Comparison of ENCODE assay signal across 8 cellular contexts in the genomic region with DNA sequence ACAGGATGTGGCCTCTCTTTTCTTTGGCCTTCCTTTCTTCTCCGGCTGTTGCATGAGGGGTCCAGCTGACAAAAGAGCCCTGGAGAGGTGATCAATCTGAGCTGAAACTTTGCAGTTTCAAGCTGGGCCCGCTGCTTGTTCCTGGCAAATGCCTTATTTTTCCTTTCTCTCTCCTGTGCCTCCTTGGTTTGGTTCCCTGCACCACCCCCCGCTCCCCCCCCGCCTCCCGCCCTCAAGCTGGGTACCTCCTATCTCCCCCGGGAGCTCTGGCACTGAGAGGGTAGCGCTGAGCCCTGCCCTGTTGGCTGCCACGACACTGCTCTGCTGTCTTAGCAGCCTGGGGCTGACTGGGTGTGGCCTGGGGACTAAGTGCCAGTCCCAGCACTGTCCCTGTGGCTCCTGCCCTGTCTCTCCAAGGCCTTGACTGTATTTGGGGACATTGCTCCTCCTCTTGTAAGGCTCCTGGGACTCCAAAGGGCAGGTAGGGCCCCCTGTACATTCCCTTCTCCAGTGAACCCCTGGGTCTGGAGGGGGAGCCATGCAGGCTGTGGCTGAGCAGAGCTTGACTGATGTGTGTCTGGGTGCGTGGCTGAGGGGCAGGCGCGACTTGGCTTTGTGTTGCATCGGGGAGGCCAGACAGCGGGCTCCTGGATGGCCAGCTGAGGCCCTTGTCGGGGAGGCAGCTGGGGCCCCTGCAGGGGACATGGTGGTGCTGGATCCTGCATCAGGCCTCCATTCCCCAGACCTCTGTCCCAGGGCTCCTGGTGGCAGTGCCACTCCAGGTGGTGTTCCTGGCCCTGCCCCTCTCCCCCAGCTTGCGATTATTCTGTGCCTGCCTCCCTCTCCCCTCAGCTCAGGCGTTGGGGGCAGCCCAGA. TPM values are rescaled to one million over a fixed set of nuclear protein-coding genes. Genes with fewer than 3 reads are reported as not detected.
A peak's percentile ranks its signal among the peaks of the same experiment; 100 is the strongest.
DNase-seq lines count a peak whose midpoint lies in the region; ATAC-seq and TF ChIP-seq lines count a peak whose summit lies in the region.

No MANE protein-coding gene starts in this region.

- peak overlapping the region; percentile 55 for H3K27ac ChIP-seq in CD4-positive, alpha-beta memory T cell (ENCODE audit: low read depth, low read length)
- H3K27ac ChIP-seq in prostate gland = peak overlapping the region; percentile 73 to 77

- H3K27me3 ChIP-seq in CD4-positive, alpha-beta memory T cell (ENCODE audit: insufficient read depth, low read length) = no peaks in the 10 kb centered on the region
- no peaks in the 10 kb centered on the region for H3K27me3 ChIP-seq in prostate gland (replicated peaks; ENCODE audit: insufficient read depth)

- peaks cover 0 to 20% of the 10 kb centered on the region in 2 donors for H3K36me3 Mint-ChIP-seq in CD4-positive, alpha-beta memory T cell
- peaks cover 11% of the 10 kb centered on the region for H3K36me3 Mint-ChIP-seq in activated CD4-positive, alpha-beta memory T cell treated with anti-CD3 and anti-CD28 coated beads, Interleukin-2, amount 10 ng/mL, durations not matched to agents 7 days and 5 days (ENCODE audit: low read depth)
- no peaks in the 10 kb centered on the region for H3K36me3 Mint-ChIP-seq in glutamatergic neuron (ENCODE audit: unreplicated experiment)

- DNase-seq in CD4-positive, alpha-beta memory T cell = no peak
- peak; percentile 44 for DNase-seq in HuH-7 (ENCODE audit: low spot score)
- peak; percentile 28 for DNase-seq in activated CD4-positive, alpha-beta memory T cell treated with anti-CD3 and anti-CD28 coated beads, Interleukin-2, amount 10 ng/mL, durations not matched to agents 7 days and 5 days
- DNase-seq in glutamatergic neuron = peak; percentile 46
- peak; percentile 30 for DNase-seq in prostate gland (ENCODE audit: low spot score)
- DNase-seq in stimulated activated CD4-positive, alpha-beta T cell treated with anti-CD3 and anti-CD28 coated beads, Interleukin-1b, Interleukin-23, amount 100 ng/mL, for 48 hours = no peak
- no peak for DNase-seq in posterior vena cava (ENCODE audit: low spot score)

- H3K4me1 ChIP-seq in CD4-positive, alpha-beta memory T cell (ENCODE audit: insufficient read depth, low read length) = peaks cover 9% of the 10 kb centered on the region
- H3K4me1 ChIP-seq in prostate gland (replicated peaks) = peaks cover 3% of the 10 kb centered on the region

- H3K9me3 Mint-ChIP-seq in CD4-positive, alpha-beta memory T cell = peaks cover 0 to 7% (median 0%) of the 10 kb centered on the region in 8 donors
- no peaks in the 10 kb centered on the region for H3K9me3 Mint-ChIP-seq in activated CD4-positive, alpha-beta memory T cell treated with anti-CD3 and anti-CD28 coated beads, Interleukin-2, amount 10 ng/mL, durations not matched to agents 7 days and 5 days
- peaks cover 7% of the 10 kb centered on the region for H3K9me3 Mint-ChIP-seq in glutamatergic neuron (ENCODE audit: unreplicated experiment)

- POLR2A ChIA-PET in CD4-positive, alpha-beta memory T cell (lab: Charles Lee; ENCODE audit: partially characterized antibody) = interaction anchor here (0.7 to 4.5 kb wide), 15 partner anchors 9 to 532 kb away, joined by 3 to 42 read pairs (median 11); partner anchors contain the start of genes ATP6AP1, FAM3A, FAM50A and LAGE3
- POLR2A ChIA-PET in activated CD4-positive, alpha-beta memory T cell treated with anti-CD3 and anti-CD28 coated beads, Interleukin-2, amount 10 ng/mL, durations not matched to agents 7 days and 5 days (lab: Charles Lee) = interaction anchor here (0.9 to 2.6 kb wide), 10 partner anchors 16 to 85 kb away, joined by 3 to 14 read pairs (median 4); partner anchors contain the start of genes FAM50A, FLNA, RPL10 and SLC10A3

- 10% methylated on average over 10 of the region's 16 CpGs for WGBS in prostate gland

- H3K4me1 Mint-ChIP-seq in CD4-positive, alpha-beta memory T cell = peaks cover 4 to 19% (median 6%) of the 10 kb centered on the region in 4 donors
- peaks cover 13% of the 10 kb centered on the region for H3K4me1 Mint-ChIP-seq in activated CD4-positive, alpha-beta memory T cell treated with anti-CD3 and anti-CD28 coated beads, Interleukin-2, amount 10 ng/mL, durations not matched to agents 7 days and 5 days
- peaks cover 4% of the 10 kb centered on the region for H3K4me1 Mint-ChIP-seq in glutamatergic neuron (ENCODE audit: low read depth, unreplicated experiment)

- H3K9me3 ChIP-seq in CD4-positive, alpha-beta memory T cell (ENCODE audit: control insufficient read depth in 1 of 2, low read length in 2 of 2) = no peaks in the 10 kb centered on the region
- H3K9me3 ChIP-seq in prostate gland = no peaks in the 10 kb centered on the region

- H3K4me3 ChIP-seq in CD4-positive, alpha-beta memory T cell (ENCODE audit: low read length in 2 of 2) = peak overlapping the region; percentile 17 to 55
- peak overlapping the region; percentile 52 to 53 for H3K4me3 ChIP-seq in prostate gland

- H3K36me3 ChIP-seq in CD4-positive, alpha-beta memory T cell (ENCODE audit: insufficient read depth, low read length) = peaks cover 3% of the 10 kb centered on the region
- no peaks in the 10 kb centered on the region for H3K36me3 ChIP-seq in prostate gland

- peak overlapping the region in 6 of 7 donors; percentile 52 to 85 (median 78) for H3K27ac Mint-ChIP-seq in CD4-positive, alpha-beta memory T cell
- peak overlapping the region; percentile 63 for H3K27ac Mint-ChIP-seq in activated CD4-positive, alpha-beta memory T cell treated with anti-CD3 and anti-CD28 coated beads, Interleukin-2, amount 10 ng/mL, durations not matched to agents 7 days and 5 days
- peak overlapping the region; percentile 87 for H3K27ac Mint-ChIP-seq in glutamatergic neuron (ENCODE audit: unreplicated experiment)

- intact Hi-C loops in CD4-positive, alpha-beta memory T cell (cut with micrococcal nuclease) = loop anchor here (5.0 kb wide), 1 partner anchor 58 kb away; the partner anchor contains the start of gene FAM3A
- intact Hi-C loops in prostate gland (cut with DNase I) = no loop called here
- intact Hi-C loops in posterior vena cava (cut with DNase I) = loop anchor here in 1 of 2 donors (10.0 kb wide), 1 partner anchor 1574 kb away; no protein-coding TSS in a partner anchor

- no peaks in the 10 kb centered on the region for H3K27me3 Mint-ChIP-seq in CD4-positive, alpha-beta memory T cell
- no peaks in the 10 kb centered on the region for H3K27me3 Mint-ChIP-seq in activated CD4-positive, alpha-beta memory T cell treated with anti-CD3 and anti-CD28 coated beads, Interleukin-2, amount 10 ng/mL, durations not matched to agents 7 days and 5 days
- H3K27me3 Mint-ChIP-seq in glutamatergic neuron (ENCODE audit: unreplicated experiment) = peaks cover 10% of the 10 kb centered on the region

- peak; percentile 25 for TF ChIP-seq POLR2A in prostate gland (IDR thresholded peaks at IDR 0.05)

- peak overlapping the region; percentile 78 to 90 (median 86) for H3K4me3 Mint-ChIP-seq in CD4-positive, alpha-beta memory T cell
- H3K4me3 Mint-ChIP-seq in activated CD4-positive, alpha-beta memory T cell treated with anti-CD3 and anti-CD28 coated beads, Interleukin-2, amount 10 ng/mL, durations not matched to agents 7 days and 5 days = peak overlapping the region; percentile 79
- H3K4me3 Mint-ChIP-seq in glutamatergic neuron (ENCODE audit: unreplicated experiment) = peak overlapping the region; percentile 86

- TF ChIP-seq CTCF in glutamatergic neuron (IDR thresholded peaks at IDR 0.05; ENCODE audit: partially characterized antibody, unreplicated experiment) (no peak), prostate gland (IDR thresholded peaks at IDR 0.05) (no peak)

- CTCF ChIA-PET in CD4-positive, alpha-beta memory T cell (lab: Charles Lee; ENCODE audit: partially characterized antibody) = interaction anchor here (1.4 kb wide), 1 partner anchor 59 kb away, joined by 4 read pairs; no protein-coding TSS in a partner anchor
- CTCF ChIA-PET in activated CD4-positive, alpha-beta memory T cell treated with anti-CD3 and anti-CD28 coated beads, Interleukin-2, amount 10 ng/mL, durations not matched to agents 7 days and 5 days (lab: Charles Lee) = interaction anchor here (0.6 to 0.8 kb wide), 2 partner anchors 68 to 162 kb away, joined by 3 read pairs; no protein-coding TSS in a partner anchor

- no peak for ATAC-seq in HG02970 (IDR thresholded peaks at IDR 0.05; ENCODE audit: low FRiP score, unreplicated experiment)

RNA-seq across cellular contexts. Expression of gene PLXNA3, which starts 1.1 kb away (rescaled TPM):
- 10 to 100 TPM; 78.8 to 90.3 TPM for total RNA-seq in CD4-positive, alpha-beta memory T cell
- polyA plus RNA-seq in CD4-positive, alpha-beta memory T cell = 1 to 10 TPM in 1 of 2 donors, under 1 TPM in 1; 0.29 to 1.2 TPM
- 10 to 100 TPM; 49.3 to 52.8 TPM for total RNA-seq in activated CD4-positive, alpha-beta memory T cell treated with anti-CD3 and anti-CD28 coated beads, Interleukin-2, amount 10 ng/mL, durations not matched to agents 7 days and 5 days
- 458 TPM for total RNA-seq in glutamatergic neuron (ENCODE audit: unreplicated experiment)
- 10 to 100 TPM; 15.7 to 21.0 TPM for total RNA-seq in prostate gland
- total RNA-seq in posterior vena cava = 10 to 100 TPM; 23.7 to 31.1 TPM

RNA-seq across cellular contexts. Expression of gene FAM50A, which starts 15.3 kb away (rescaled TPM):
- total RNA-seq in CD4-positive, alpha-beta memory T cell = 10 to 100 TPM; 65.2 to 70.3 TPM
- 10 to 100 TPM; 35.6 to 68.1 TPM for polyA plus RNA-seq in CD4-positive, alpha-beta memory T cell
- 10 to 100 TPM; 62.4 to 65.4 TPM for total RNA-seq in activated CD4-positive, alpha-beta memory T cell treated with anti-CD3 and anti-CD28 coated beads, Interleukin-2, amount 10 ng/mL, durations not matched to agents 7 days and 5 days
- total RNA-seq in glutamatergic neuron (ENCODE audit: unreplicated experiment) = 125 TPM
- 10 to 100 TPM; 32.9 to 35.8 TPM for total RNA-seq in prostate gland
- total RNA-seq in posterior vena cava = 10 to 100 TPM; 52.7 to 63.3 TPM

RNA-seq across cellular contexts. Expression of gene LAGE3, which starts 19.9 kb away (rescaled TPM):
- 10 to 100 TPM; 18.5 to 19.3 TPM for total RNA-seq in CD4-positive, alpha-beta memory T cell
- 10 to 100 TPM; 46.0 to 58.0 TPM for polyA plus RNA-seq in CD4-positive, alpha-beta memory T cell
- total RNA-seq in activated CD4-positive, alpha-beta memory T cell treated with anti-CD3 and anti-CD28 coated beads, Interleukin-2, amount 10 ng/mL, durations not matched to agents 7 days and 5 days = 10 to 100 TPM; 28.1 to 29.9 TPM
- 8.8 TPM for total RNA-seq in glutamatergic neuron (ENCODE audit: unreplicated experiment)
- 10 to 100 TPM; 39.1 to 44.2 TPM for total RNA-seq in prostate gland
- total RNA-seq in posterior vena cava = 10 to 100 TPM; 10.2 to 15.0 TPM

RNA-seq across cellular contexts. Expression of gene GDI1, which starts 22.2 kb away (rescaled TPM):
- 100 to 1,000 TPM; 212 to 220 TPM for total RNA-seq in CD4-positive, alpha-beta memory T cell
- 10 to 100 TPM; 48.2 to 63.9 TPM for polyA plus RNA-seq in CD4-positive, alpha-beta memory T cell
- total RNA-seq in activated CD4-positive, alpha-beta memory T cell treated with anti-CD3 and anti-CD28 coated beads, Interleukin-2, amount 10 ng/mL, durations not matched to agents 7 days and 5 days = 100 to 1,000 TPM; 114 to 117 TPM
- 730 TPM for total RNA-seq in glutamatergic neuron (ENCODE audit: unreplicated experiment)
- 100 to 1,000 TPM in 1 of 2 donors, 10 to 100 TPM in 1; 52.9 to 148 TPM for total RNA-seq in prostate gland
- total RNA-seq in posterior vena cava = 100 to 1,000 TPM; 106 to 108 TPM

RNA-seq across cellular contexts. Expression of gene UBL4A, which starts 27.2 kb away (rescaled TPM):
- 10 to 100 TPM; 33.2 to 41.3 TPM for total RNA-seq in CD4-positive, alpha-beta memory T cell
- 10 to 100 TPM; 56.9 to 66.8 TPM for polyA plus RNA-seq in CD4-positive, alpha-beta memory T cell
- total RNA-seq in activated CD4-positive, alpha-beta memory T cell treated with anti-CD3 and anti-CD28 coated beads, Interleukin-2, amount 10 ng/mL, durations not matched to agents 7 days and 5 days = 10 to 100 TPM; 44.5 to 47.3 TPM
- total RNA-seq in glutamatergic neuron (ENCODE audit: unreplicated experiment) (28.4 TPM), prostate gland (10 to 100 TPM; 31.9 to 53.7 TPM), posterior vena cava (10 to 100 TPM; 30.1 TPM)

Comparison
In these comparisons a context has a peak if more than half of its experiments do, and no peak if none do; other contexts are left out.
1. DNase-seq: peak in HuH-7 (single experiment), activated CD4-positive, alpha-beta memory T cell treated with anti-CD3 and anti-CD28 coated beads, Interleukin-2, amount 10 ng/mL, durations not matched to agents 7 days and 5 days (single experiment), glutamatergic neuron (single experiment) and prostate gland (single experiment); none in CD4-positive, alpha-beta memory T cell (0 of 5), stimulated activated CD4-positive, alpha-beta T cell treated with anti-CD3 and anti-CD28 coated beads, Interleukin-1b, Interleukin-23, amount 100 ng/mL, for 48 hours (single experiment) and posterior vena cava (single experiment).
2. Peak in every context shown above with its lines, with median percentiles within 50 percentile points of each other: H3K27ac Mint-ChIP-seq and H3K4me3 Mint-ChIP-seq.